Comparison of ENCODE assay signal across 8 cellular contexts in genomic region chr17:38702166-38702899, GRCh38. TPM values are rescaled to one million over a fixed set of nuclear protein-coding genes. Genes with fewer than 3 reads are reported as not detected.
DNase-seq lines count a peak whose midpoint lies in the region; ATAC-seq lines count a peak whose summit lies in the region.

No MANE protein-coding gene starts in this region.

- H3K36me3 Mint-ChIP-seq in activated naive CD4-positive, alpha-beta T cell treated with anti-CD3 and anti-CD28 coated beads, Interleukin-2, amount 50 U/mL, for 72 hours, result peaks cover 35 to 43% of the 10 kb centered on the region in 2 donors

- peak; percentile 31 for ATAC-seq in GM19455 (IDR thresholded peaks at IDR 0.05; ENCODE audit: unreplicated experiment)
- ATAC-seq in activated naive CD4-positive, alpha-beta T cell treated with anti-CD3 and anti-CD28 coated beads, Interleukin-2, amount 50 U/mL, for 72 hours, result peak; percentile 10 to 49

- H3K27ac Mint-ChIP-seq in activated naive CD4-positive, alpha-beta T cell treated with anti-CD3 and anti-CD28 coated beads, Interleukin-2, amount 50 U/mL, for 72 hours, result peak overlapping the region; percentile 100

- peaks cover 4% of the 10 kb centered on the region in 2 donors for H3K9me3 Mint-ChIP-seq in activated naive CD4-positive, alpha-beta T cell treated with anti-CD3 and anti-CD28 coated beads, Interleukin-2, amount 50 U/mL, for 72 hours

- DNase-seq in CD1c-positive myeloid dendritic cell (ENCODE audit: extremely low spot score) (peak; percentile 91), M059J (ENCODE audit: low read depth) (peak; percentile 87), SK-N-DZ (ENCODE audit: low spot score) (peak; percentile 82), glomerular visceral epithelial cell (ENCODE audit: extremely low spot score) (peak; percentile 85), occipital lobe (lab: John Stamatoyannopoulos, UW) (peak; percentile 79), superior temporal gyrus (ENCODE audit: extremely low spot score) (peak; percentile 74)
- peak; percentile 75 to 85 for DNase-seq in activated naive CD4-positive, alpha-beta T cell treated with anti-CD3 and anti-CD28 coated beads, Interleukin-2, amount 50 U/mL, for 72 hours (ENCODE audit: low spot score in 2 of 2)

RNA-seq across cellular contexts. Expression of gene MLLT6, which starts 2.7 kb away (rescaled TPM):
- 9.7 and 17.0 TPM in 2 replicates for total RNA-seq in M059J (2014; rRNA removed; shearing (Covaris generic))
- polyA plus RNA-seq in SK-N-DZ (2014; cell fraction: cytosol; rRNA removed), result 24.7 and 25.6 TPM in 2 replicates
- 88.4 and 109 TPM in 2 replicates for polyA plus RNA-seq in SK-N-DZ (2014; cell fraction: nucleus; rRNA removed)
- 100 to 1,000 TPM; 204 to 288 TPM for total RNA-seq in activated naive CD4-positive, alpha-beta T cell treated with anti-CD3 and anti-CD28 coated beads, Interleukin-2, amount 50 U/mL, for 72 hours
- 18.4 TPM for total RNA-seq in occipital lobe

RNA-seq across cellular contexts. Expression of gene EPOP, which starts 27.6 kb away (rescaled TPM):
- 1.8 and 4.7 TPM in 2 replicates for total RNA-seq in M059J (2014; rRNA removed; shearing (Covaris generic))
- polyA plus RNA-seq in SK-N-DZ (2014; cell fraction: cytosol; rRNA removed), result 9.4 and 13.4 TPM in 2 replicates
- 5.7 and 9.4 TPM in 2 replicates for polyA plus RNA-seq in SK-N-DZ (2014; cell fraction: nucleus; rRNA removed)
- 10 to 100 TPM; 27.5 to 31.3 TPM for total RNA-seq in activated naive CD4-positive, alpha-beta T cell treated with anti-CD3 and anti-CD28 coated beads, Interleukin-2, amount 50 U/mL, for 72 hours
- total RNA-seq in occipital lobe, result 1.6 TPM

RNA-seq across cellular contexts. Expression of gene CISD3, which starts 27.8 kb away (rescaled TPM):
- total RNA-seq in M059J (2014; rRNA removed; shearing (Covaris generic)), result 4.7 and 5.9 TPM in 2 replicates
- 4.1 and 5.9 TPM in 2 replicates for polyA plus RNA-seq in SK-N-DZ (2014; cell fraction: cytosol; rRNA removed)
- 5.0 TPM in 2 replicates for polyA plus RNA-seq in SK-N-DZ (2014; cell fraction: nucleus; rRNA removed)
- 10 to 100 TPM; 32.7 to 40.7 TPM for total RNA-seq in activated naive CD4-positive, alpha-beta T cell treated with anti-CD3 and anti-CD28 coated beads, Interleukin-2, amount 50 U/mL, for 72 hours
- total RNA-seq in occipital lobe, result 2.3 TPM

RNA-seq across cellular contexts. Expression of gene PCGF2, which starts 45.8 kb away (rescaled TPM):
- 3.2 and 5.0 TPM in 2 replicates for total RNA-seq in M059J (2014; rRNA removed; shearing (Covaris generic))
- 13.8 and 15.0 TPM in 2 replicates for polyA plus RNA-seq in SK-N-DZ (2014; cell fraction: cytosol; rRNA removed)
- polyA plus RNA-seq in SK-N-DZ (2014; cell fraction: nucleus; rRNA removed), result 16.6 and 33.3 TPM in 2 replicates
- 1 to 10 TPM; 3.1 to 6.9 TPM for total RNA-seq in activated naive CD4-positive, alpha-beta T cell treated with anti-CD3 and anti-CD28 coated beads, Interleukin-2, amount 50 U/mL, for 72 hours
- 4.8 TPM for total RNA-seq in occipital lobe

RNA-seq across cellular contexts. Expression of gene PSMB3, which starts 50.2 kb away (rescaled TPM):
- total RNA-seq in M059J (2014; rRNA removed; shearing (Covaris generic)), result 410 and 440 TPM in 2 replicates
- 569 and 605 TPM in 2 replicates for polyA plus RNA-seq in SK-N-DZ (2014; cell fraction: cytosol; rRNA removed)
- polyA plus RNA-seq in SK-N-DZ (2014; cell fraction: nucleus; rRNA removed), result 236 and 352 TPM in 2 replicates
- total RNA-seq in activated naive CD4-positive, alpha-beta T cell treated with anti-CD3 and anti-CD28 coated beads, Interleukin-2, amount 50 U/mL, for 72 hours, result 100 to 1,000 TPM; 339 to 405 TPM
- total RNA-seq in occipital lobe, result 138 TPM

Comparison
In these comparisons a context has a peak if more than half of its experiments do, and no peak if none do; other contexts are left out.
1. Peak in every context shown above with its lines: DNase-seq and ATAC-seq.
2. RNA of gene MLLT6, which starts 2.7 kb away (total RNA-seq): 204 to 288 TPM in activated naive CD4-positive, alpha-beta T cell treated with anti-CD3 and anti-CD28 coated beads, Interleukin-2, amount 50 U/mL, for 72 hours; 18.4 TPM in occipital lobe (single experiment) and 9.7 to 17.0 TPM in M059J; every median in the first group is over 10 times any median in the second.